Comparison of ENCODE assay signal across 20 cellular contexts in the genomic region with DNA sequence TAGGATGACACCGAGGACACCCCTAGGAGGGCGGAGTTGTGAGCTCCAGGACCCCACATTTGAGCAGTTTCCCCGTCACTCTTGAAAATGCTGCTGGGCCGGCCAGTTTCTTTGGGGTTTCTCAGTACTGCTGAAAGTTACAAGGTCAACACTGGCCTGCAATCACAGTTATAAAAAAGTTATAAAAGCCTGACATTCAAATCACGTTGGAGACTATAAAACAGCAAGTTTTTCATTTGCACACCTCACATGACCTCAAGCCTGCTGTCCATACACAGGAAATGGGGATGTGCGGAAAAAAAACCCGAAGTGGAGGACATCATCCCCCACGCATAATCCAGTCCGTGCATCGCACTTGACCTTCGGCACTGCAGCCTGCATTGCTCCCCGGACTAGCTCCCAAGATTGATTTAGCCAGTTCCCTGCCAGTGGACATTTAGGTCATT. TPM values are rescaled to one million over a fixed set of nuclear protein-coding genes. Genes with fewer than 3 reads are reported as not detected.
DNase-seq lines count a peak whose midpoint lies in the region; ATAC-seq and TF ChIP-seq lines count a peak whose summit lies in the region.
"Had no signal": no experiment of that assay in that cellular context is flagged by ENCODE, and none has a peak within 500 bp of the region (broad histone marks: within the 10 kb centered on the region; RNA-seq: fewer than 3 reads in every experiment).

No MANE protein-coding gene starts in this region.

- peaks cover 69% of the 10 kb centered on the region for H3K4me1 Mint-ChIP-seq in activated T-cell treated with anti-CD3 and anti-CD28 coated beads, Interleukin-2, amount 50 U/mL, for 24 hours (ENCODE audit: low read depth)
- peaks cover 46% of the 10 kb centered on the region for H3K4me1 Mint-ChIP-seq in activated T-cell treated with anti-CD3 and anti-CD28 coated beads, Interleukin-2, amount 50 U/mL, for 72 hours (ENCODE audit: low read depth)

- H3K4me3 Mint-ChIP-seq in activated T-cell treated with anti-CD3 and anti-CD28 coated beads, Interleukin-2, amount 50 U/mL, for 24 hours: no peak overlapping the region
- no peak overlapping the region for H3K4me3 Mint-ChIP-seq in activated T-cell treated with anti-CD3 and anti-CD28 coated beads, Interleukin-2, amount 50 U/mL, for 72 hours
- H3K4me3 Mint-ChIP-seq: activated CD8-positive, alpha-beta T cell treated with anti-CD3 and anti-CD28 coated beads, Interleukin-2, amount 10 ng/mL, durations not matched to agents 7 days and 5 days had no signal

- DNase-seq in activated T-cell treated with anti-CD3 and anti-CD28 coated beads, Interleukin-2, amount 50 U/mL, for 24 hours: no peak
- no peak for DNase-seq in activated T-cell treated with anti-CD3 and anti-CD28 coated beads, Interleukin-2, amount 50 U/mL, for 72 hours
- DNase-seq in mucosa of descending colon (peak; percentile 70 to 74 (median 73)), thoracic aorta (ENCODE audit: low spot score) (no peak), NCI-H748 treated with DMSO at 0.1 percent for 48 hours (lab: John Stamatoyannopoulos, UW) (no peak)
- DNase-seq in activated CD4-positive, alpha-beta T cell treated with anti-CD3 and anti-CD28 coated beads for 4 hours: no peak
- DNase-seq in activated CD8-positive, alpha-beta memory T cell treated with anti-CD3 and anti-CD28 coated beads, Interleukin-2, amount 50 U/mL, for 48 hours: no peak
- DNase-seq: activated CD8-positive, alpha-beta T cell treated with anti-CD3 and anti-CD28 coated beads, Interleukin-2, amount 10 ng/mL, durations not matched to agents 7 days and 5 days; activated effector memory CD4-positive, alpha-beta T cell treated with Interleukin-2 at 50 U/mL for 16 hours; aorta; MV-4-11; NCI-H2171; NK-92 treated with Interleukin-12 subunit alpha and Interleukin-12 subunit beta, amount 100 ng/mL, for 24 hours; nucleus accumbens; stimulated activated naive CD4-positive, alpha-beta T cell treated with Interleukin-2 at 50 U/mL for 16 hours had no signal

- intact Hi-C loops in mucosa of descending colon (cut with DNase I, micrococcal nuclease): no loop called here

- H3K9me3 ChIP-seq in duodenal mucosa (ENCODE audit: control insufficient read depth in 1 of 2, low read length in 2 of 2): no peaks in the 10 kb centered on the region
- no peaks in the 10 kb centered on the region for H3K9me3 ChIP-seq in mucosa of descending colon
- no peaks in the 10 kb centered on the region for H3K9me3 ChIP-seq in thoracic aorta

- no peaks in the 10 kb centered on the region for H3K9me3 Mint-ChIP-seq in activated T-cell treated with anti-CD3 and anti-CD28 coated beads, Interleukin-2, amount 50 U/mL, for 24 hours
- H3K9me3 Mint-ChIP-seq in activated T-cell treated with anti-CD3 and anti-CD28 coated beads, Interleukin-2, amount 50 U/mL, for 72 hours: no peaks in the 10 kb centered on the region

- H3K4me1 ChIP-seq in duodenal mucosa (ENCODE audit: control insufficient read depth in 1 of 2, insufficient read depth in 2 of 2, low read length in 2 of 2) (peaks cover 75 to 77% of the 10 kb centered on the region in 2 donors), mucosa of descending colon (ENCODE audit: low read depth) (peaks cover 64% of the 10 kb centered on the region), thoracic aorta (ENCODE audit: control insufficient read depth in 1 of 2, low read depth in 2 of 2) (peaks cover 20 to 56% of the 10 kb centered on the region in 2 donors)

- no peaks in the 10 kb centered on the region for H3K36me3 ChIP-seq in duodenal mucosa (ENCODE audit: control insufficient read depth in 1 of 2, insufficient read depth in 2 of 2, low read length in 2 of 2)
- H3K36me3 ChIP-seq in mucosa of descending colon (ENCODE audit: low read depth): no peaks in the 10 kb centered on the region
- H3K36me3 ChIP-seq in thoracic aorta: no peaks in the 10 kb centered on the region

- no peak for ATAC-seq in activated T-cell treated with anti-CD3 and anti-CD28 coated beads, Interleukin-2, amount 50 U/mL, for 72 hours (replicated peaks in 1 of 2)
- ATAC-seq in mucosa of descending colon (peak; percentile 28), thoracic aorta (ENCODE audit: insufficient number of reproducible peaks, low FRiP score, low read depth) (no peak)
- ATAC-seq: activated CD8-positive, alpha-beta T cell treated with anti-CD3 and anti-CD28 coated beads, Interleukin-2, amount 10 ng/mL, durations not matched to agents 7 days and 5 days; GM12878 had no signal

- peaks cover 12% of the 10 kb centered on the region for H3K36me3 Mint-ChIP-seq in activated T-cell treated with anti-CD3 and anti-CD28 coated beads, Interleukin-2, amount 50 U/mL, for 24 hours (ENCODE audit: low read depth)
- H3K36me3 Mint-ChIP-seq in activated T-cell treated with anti-CD3 and anti-CD28 coated beads, Interleukin-2, amount 50 U/mL, for 72 hours (ENCODE audit: insufficient read depth in 2 of 2): peaks cover 2 to 10% of the 10 kb centered on the region in 2 donors

- H3K27me3 Mint-ChIP-seq in activated T-cell treated with anti-CD3 and anti-CD28 coated beads, Interleukin-2, amount 50 U/mL, for 24 hours: no peaks in the 10 kb centered on the region
- no peaks in the 10 kb centered on the region for H3K27me3 Mint-ChIP-seq in activated T-cell treated with anti-CD3 and anti-CD28 coated beads, Interleukin-2, amount 50 U/mL, for 72 hours (ENCODE audit: low read depth)
- H3K27me3 Mint-ChIP-seq: CD4-positive, alpha-beta memory T cell had no signal

- H3K27ac ChIP-seq in duodenal mucosa (ENCODE audit: low read depth, low read length) (peak overlapping the region; percentile 76), thoracic aorta (peak overlapping the region; percentile 74 to 75)
- H3K27ac ChIP-seq: 22Rv1 had no signal

- H3K9ac ChIP-seq in duodenal mucosa (ENCODE audit: low read depth in 1 of 2, low read length in 2 of 2): peak overlapping the region; percentile 12 to 65

- H3K4me3 ChIP-seq in duodenal mucosa (ENCODE audit: low read depth in 1 of 2, low read length in 2 of 2) (peak overlapping the region in 1 of 2 donors; percentile 49), mucosa of descending colon (no peak overlapping the region), thoracic aorta (no peak overlapping the region)
- H3K4me3 ChIP-seq: GM12878, skin epidermis had no signal

- peak overlapping the region; percentile 44 for H3K27ac Mint-ChIP-seq in activated T-cell treated with anti-CD3 and anti-CD28 coated beads, Interleukin-2, amount 50 U/mL, for 24 hours
- H3K27ac Mint-ChIP-seq in activated T-cell treated with anti-CD3 and anti-CD28 coated beads, Interleukin-2, amount 50 U/mL, for 72 hours: no peak overlapping the region

- TF ChIP-seq CTCF in mucosa of descending colon (IDR thresholded peaks at IDR 0.05) (no peak), thoracic aorta (IDR thresholded peaks at IDR 0.05) (no peak)

- H3K27me3 ChIP-seq in duodenal mucosa (ENCODE audit: control insufficient read depth in 1 of 2, insufficient read depth in 2 of 2, low read length in 2 of 2) (no peaks in the 10 kb centered on the region), thoracic aorta (replicated peaks; ENCODE audit: insufficient read depth) (no peaks in the 10 kb centered on the region)

RNA-seq across cellular contexts. Expression of gene DNM2, which starts 27.0 kb away (rescaled TPM):
- total RNA-seq in activated T-cell treated with anti-CD3 and anti-CD28 coated beads, Interleukin-2, amount 50 U/mL, for 72 hours: 100 to 1,000 TPM; 241 to 266 TPM
- 100 to 1,000 TPM; 318 to 602 (median 562) TPM for total RNA-seq in mucosa of descending colon
- 100 to 1,000 TPM; 153 to 195 TPM for total RNA-seq in thoracic aorta

RNA-seq across cellular contexts. Expression of gene QTRT1, which starts 43.6 kb away (rescaled TPM):
- total RNA-seq in activated T-cell treated with anti-CD3 and anti-CD28 coated beads, Interleukin-2, amount 50 U/mL, for 72 hours: 10 to 100 TPM; 48.9 to 49.5 TPM
- total RNA-seq in mucosa of descending colon (100 to 1,000 TPM in 2 of 3 donors, 10 to 100 TPM in 1; 57.8 to 107 (median 101) TPM), thoracic aorta (10 to 100 TPM; 23.9 to 41.3 TPM)

Comparison
In these comparisons a context has a peak if more than half of its experiments do, and no peak if none do; other contexts are left out.
1. DNase-seq: peak in mucosa of descending colon (3 of 3); none in activated T-cell treated with anti-CD3 and anti-CD28 coated beads, Interleukin-2, amount 50 U/mL, for 24 hours (single experiment), activated T-cell treated with anti-CD3 and anti-CD28 coated beads, Interleukin-2, amount 50 U/mL, for 72 hours (0 of 2), thoracic aorta (single experiment), activated CD4-positive, alpha-beta T cell treated with anti-CD3 and anti-CD28 coated beads for 4 hours (0 of 2), activated CD8-positive, alpha-beta memory T cell treated with anti-CD3 and anti-CD28 coated beads, Interleukin-2, amount 50 U/mL, for 48 hours (single experiment) and NCI-H748 treated with DMSO at 0.1 percent for 48 hours (single experiment).